Comparison of ENCODE assay signal across 22 cellular contexts in genomic region chr4:8606476-8606875, GRCh38. TPM values are rescaled to one million over a fixed set of nuclear protein-coding genes. Genes with fewer than 3 reads are reported as not detected.
DNase-seq lines count a peak whose midpoint lies in the region; ATAC-seq, FAIRE-seq and TF ChIP-seq lines count a peak whose summit lies in the region.
"Had no signal": no experiment of that assay in that cellular context is flagged by ENCODE, and none has a peak within 500 bp of the region (broad histone marks: within the 10 kb centered on the region; RNA-seq: fewer than 3 reads in every experiment).

No MANE protein-coding gene starts in this region.

- H3K27me3 ChIP-seq in H1 (replicated peaks in 1 of 4; ENCODE audit: control insufficient read depth in 3 of 4, extremely low read depth in 1 of 4, insufficient read depth in 3 of 4, low read length in 3 of 4), result no peaks in the 10 kb centered on the region; a peak in 1 of 7 replicates
- peaks cover 0 to 20% (median 0%) of the 10 kb centered on the region in 3 experiments for H3K27me3 ChIP-seq in neuronal stem cell (ENCODE audit: control insufficient read depth in 3 of 3, insufficient read depth in 3 of 3, low read depth in 1 of 3, low read length in 3 of 3)
- no peaks in the 10 kb centered on the region for H3K27me3 ChIP-seq in testis

- H2BK5ac ChIP-seq in H1 (ENCODE audit: low read depth, low read length) (no peak overlapping the region), neuronal stem cell (ENCODE audit: low read length) (no peak overlapping the region)

- no peak overlapping the region for H3K14ac ChIP-seq in H1 (ENCODE audit: insufficient read length)
- no peak overlapping the region for H3K14ac ChIP-seq in neuronal stem cell (ENCODE audit: low read length)

- TF ChIP-seq POLR2A in H1 (IDR thresholded peaks at IDR 0.05; ENCODE audit: control extremely low read depth in 1 of 2, low read depth in 2 of 2, low read length in 2 of 2) (no peak), testis (IDR thresholded peaks at IDR 0.05) (no peak)

- H3K4me1 ChIP-seq in HEK293 (ENCODE audit: control insufficient read depth, insufficient read depth, low read length) (no peaks in the 10 kb centered on the region), H1 (replicated peaks in 1 of 4; ENCODE audit: control insufficient read depth in 3 of 4, insufficient read depth in 4 of 4, low read length in 3 of 4) (peaks cover 0 to 2% (median 0%) of the 10 kb centered on the region in 4 experiments; a peak in 1 of 7 replicates), neuronal stem cell (ENCODE audit: control insufficient read depth in 2 of 2, insufficient read depth in 1 of 2, low read depth in 1 of 2, low read length in 2 of 2) (peaks cover 0 to 4% of the 10 kb centered on the region in 2 donors), testis (peaks cover 5% of the 10 kb centered on the region)
- H3K4me1 ChIP-seq: BE2C, Caco-2 had no signal

- POLR2A ChIA-PET in HEK293 (lab: Yijun Ruan, JAX), result no interaction called here
- POLR2A ChIA-PET in H1 (lab: Charles Lee; ENCODE audit: partially characterized antibody), result interaction anchor here (0.6 to 1.7 kb wide), 3 partner anchors 9 to 14 kb away, joined by 3 to 4 read pairs (median 4); partner anchors contain the start of gene CPZ

- no peaks in the 10 kb centered on the region for H3K4me1 Mint-ChIP-seq in stimulated activated memory B cell treated with anti-CD40 and anti-IgM and Interleukin-4, amounts not matched to agents 10 μg/mL and 1 μg/mL and 100 μg/mL, for 72 hours

- H3K9ac ChIP-seq in H1 (replicated peaks in 1 of 4; ENCODE audit: extremely low read depth in 1 of 4, low read depth in 3 of 4, low read length in 3 of 4) (no peak overlapping the region), neuronal stem cell (ENCODE audit: low read depth, low read length, poor library complexity) (no peak overlapping the region)
- H3K9ac ChIP-seq: BLaER1 treated with 17β-estradiol and CSF1 and Interleukin-3, amounts not matched to agents 10 nM and 100 nM had no signal

- H2BK20ac ChIP-seq in H1 (ENCODE audit: low read length), result no peak overlapping the region

- H2BK15ac ChIP-seq in H1 (ENCODE audit: low read length), result no peak overlapping the region
- H2BK15ac ChIP-seq in neuronal stem cell (ENCODE audit: low read length), result peak overlapping the region; percentile 46

- H3K27ac ChIP-seq in HEK293 (ENCODE audit: extremely low read depth, low read depth, low read length) (no peak overlapping the region), H1 (ENCODE audit: low read depth, low read length) (no peak overlapping the region), neuronal stem cell (replicated peaks; ENCODE audit: low read length) (no peak overlapping the region), testis (no peak overlapping the region)
- H3K27ac ChIP-seq: BLaER1 treated with 17β-estradiol and CSF1 and Interleukin-3, amounts not matched to agents 10 nM and 100 nM; C4-2B had no signal

- peaks cover 16% of the 10 kb centered on the region for H3K27me3 Mint-ChIP-seq in stimulated activated memory B cell treated with anti-CD40 and anti-IgM and Interleukin-4, amounts not matched to agents 10 μg/mL and 1 μg/mL and 100 μg/mL, for 72 hours

- TF ChIP-seq RAD21 in H1 (IDR thresholded peaks at IDR 0.05 in 1 of 2, conservative IDR thresholded peaks at IDR 0.05 in 1 of 2; ENCODE audit: low read depth in 2 of 2, low read length in 2 of 2), result no peak

- no peaks in the 10 kb centered on the region for H3K9me3 ChIP-seq in HEK293 (ENCODE audit: control insufficient read depth, insufficient read depth, low read depth, low read length)
- H3K9me3 ChIP-seq in H1 (ENCODE audit: insufficient read depth in 2 of 2, low read depth in 1 of 2, low read length in 1 of 2), result no peaks in the 10 kb centered on the region
- H3K9me3 ChIP-seq in neuronal stem cell (replicated peaks in 1 of 2; ENCODE audit: control insufficient read depth in 2 of 2, insufficient read depth in 1 of 2, low read depth in 1 of 2, low read length in 2 of 2), result no peaks in the 10 kb centered on the region
- H3K9me3 ChIP-seq in testis, result no peaks in the 10 kb centered on the region
- H3K9me3 ChIP-seq: BE2C; BLaER1 treated with 17β-estradiol and CSF1 and Interleukin-3, amounts not matched to agents 10 nM and 100 nM; Caco-2 had no signal

- no peak overlapping the region for H4K8ac ChIP-seq in H1 (ENCODE audit: extremely low read depth, insufficient read depth, low read length)
- no peak overlapping the region for H4K8ac ChIP-seq in neuronal stem cell (ENCODE audit: low read depth, low read length)

- H4K20me1 ChIP-seq in H1 (replicated peaks in 1 of 2; ENCODE audit: control insufficient read depth in 1 of 2, insufficient read depth in 2 of 2, low read length in 2 of 2), result peaks cover 8 to 22% of the 10 kb centered on the region in 2 experiments

- no peak for FAIRE-seq in H1 (lab: Jason Lieb, UNC)
- FAIRE-seq: A204.1, D721Med, G401.6, GM12891 had no signal

- H3K4ac ChIP-seq in H1 (replicated peaks; ENCODE audit: insufficient read length, low read depth, low read length) (no peak overlapping the region), neuronal stem cell (ENCODE audit: low read length) (no peak overlapping the region)

- no peak overlapping the region for H3K27ac Mint-ChIP-seq in stimulated activated memory B cell treated with anti-CD40 and anti-IgM and Interleukin-4, amounts not matched to agents 10 μg/mL and 1 μg/mL and 100 μg/mL, for 72 hours
- H3K27ac Mint-ChIP-seq: CD4-positive, alpha-beta T cell; CD8-positive, alpha-beta T cell had no signal

- H2AK5ac ChIP-seq in H1 (ENCODE audit: low read depth, low read length) (no peak overlapping the region), neuronal stem cell (ENCODE audit: low read depth, low read length) (peak overlapping the region; percentile 24)

- H2BK12ac ChIP-seq in H1 (ENCODE audit: low read depth, low read length), result no peak overlapping the region
- no peak overlapping the region for H2BK12ac ChIP-seq in neuronal stem cell (ENCODE audit: low read length)

- H3K4me3 Mint-ChIP-seq in stimulated activated memory B cell treated with anti-CD40 and anti-IgM and Interleukin-4, amounts not matched to agents 10 μg/mL and 1 μg/mL and 100 μg/mL, for 72 hours, result no peak overlapping the region
- H3K4me3 Mint-ChIP-seq: CD4-positive, alpha-beta T cell; CD8-positive, alpha-beta T cell had no signal

- no peak for ATAC-seq in HG02763 (IDR thresholded peaks at IDR 0.05; ENCODE audit: unreplicated experiment)
- no peak for ATAC-seq in stimulated activated memory B cell treated with anti-CD40 and anti-IgM and Interleukin-4, amounts not matched to agents 10 μg/mL and 1 μg/mL and 100 μg/mL, for 72 hours
- ATAC-seq: CD8-positive, alpha-beta T cell had no signal

- no peak for TF ChIP-seq EP300 in H1 (IDR thresholded peaks at IDR 0.05; ENCODE audit: borderline replicate concordance in 1 of 2, low read depth in 2 of 2, low read length in 2 of 2)

- H3K56ac ChIP-seq in H1 (replicated peaks; ENCODE audit: insufficient read length, low read depth, low read length), result no peak overlapping the region

- H4K91ac ChIP-seq in H1 (replicated peaks; ENCODE audit: insufficient read length, low read length), result no peak overlapping the region
- H4K91ac ChIP-seq in neuronal stem cell (ENCODE audit: low read depth, low read length, poor library complexity), result no peak overlapping the region

- H3K79me1 ChIP-seq in H1 (ENCODE audit: low read depth, low read length) (no peaks in the 10 kb centered on the region), neuronal stem cell (ENCODE audit: low read depth, low read length) (peaks cover 3% of the 10 kb centered on the region)

- H2AFZ ChIP-seq in H1 (ENCODE audit: low read length) (no peak overlapping the region), neuronal stem cell (ENCODE audit: low read length) (no peak overlapping the region)

- no peaks in the 10 kb centered on the region for H3K36me3 Mint-ChIP-seq in stimulated activated memory B cell treated with anti-CD40 and anti-IgM and Interleukin-4, amounts not matched to agents 10 μg/mL and 1 μg/mL and 100 μg/mL, for 72 hours
- H3K36me3 Mint-ChIP-seq: CD8-positive, alpha-beta T cell had no signal

- DNase-seq in H1 (ENCODE audit: low read depth in 1 of 2, low spot score in 2 of 2) (no peak), neuronal stem cell (ENCODE audit: low spot score) (no peak), testis (no peak)
- DNase-seq: 8988T; ACHN; BE2C; Caco-2; Calu3; CD4-positive, alpha-beta T cell; DMS79 treated with DMSO at 0.1 percent for 48 hours; GF-D8 had no signal

- WGBS in H1 (ENCODE audit: extremely low coverage in 1 of 2, insufficient coverage in 1 of 2, insufficient read length in 1 of 2, insufficient replicate concordance in 2 of 2, low coverage in 1 of 2, low lambda C conversion rate in 2 of 2, missing lambda C conversion rate in 1 of 2), 2 experiments, result 95% methylated on average over 20 of the region's 26 CpGs; no CpG with 5 or more reads in 1 of the 2 experiments
- no CpG with 5 or more reads among the region's 26 CpGs for WGBS in neuronal stem cell (ENCODE audit: extremely low coverage in 2 of 2, insufficient read length in 2 of 2, insufficient replicate concordance in 1 of 2), 2 donors
- WGBS in testis, 2 donors, result 53 to 73% methylated on average over 7 to 26 of the region's 26 CpGs

- no peaks in the 10 kb centered on the region for H3K79me2 ChIP-seq in H1 (ENCODE audit: control insufficient read depth in 1 of 2, insufficient read depth in 2 of 2, low read length in 2 of 2)

- H3K18ac ChIP-seq in H1 (ENCODE audit: extremely low read depth, low read length), result no peak overlapping the region
- H3K18ac ChIP-seq in neuronal stem cell (ENCODE audit: low read length), result no peak overlapping the region

- H3K23me2 ChIP-seq in H1 (ENCODE audit: low read depth, low read length), result peaks cover 6% of the 10 kb centered on the region; the same call in 1 of the 2 replicates

- H2BK120ac ChIP-seq in H1 (replicated peaks; ENCODE audit: low read depth, low read length) (no peak overlapping the region), neuronal stem cell (ENCODE audit: low read depth, low read length) (no peak overlapping the region)

- H3K4me3 ChIP-seq in HEK293 (ENCODE audit: low read depth, low read length) (no peak overlapping the region), H1 (ENCODE audit: extremely low read depth in 1 of 4, insufficient read depth in 2 of 4, low read depth in 3 of 4, low read length in 4 of 4) (no peak overlapping the region), neuronal stem cell (ENCODE audit: low read length in 2 of 2) (no peak overlapping the region), testis (no peak overlapping the region)
- H3K4me3 ChIP-seq: BLaER1 treated with 17β-estradiol and CSF1 and Interleukin-3, amounts not matched to agents 10 nM and 100 nM had no signal

- CTCF ChIA-PET in HEK293 (lab: Yijun Ruan, JAX), result interaction anchor here (1.5 kb wide), 1 partner anchor 10 kb away, joined by 8 read pairs; no protein-coding TSS in a partner anchor
- CTCF ChIA-PET in H1 (lab: Charles Lee; ENCODE audit: partially characterized antibody), result interaction anchor here (1.0 to 3.4 kb wide), 8 partner anchors 10 to 154 kb away, joined by 3 to 36 read pairs (median 6); partner anchors contain the start of gene CPZ

- H3K9me3 Mint-ChIP-seq in stimulated activated memory B cell treated with anti-CD40 and anti-IgM and Interleukin-4, amounts not matched to agents 10 μg/mL and 1 μg/mL and 100 μg/mL, for 72 hours, result peaks cover 4% of the 10 kb centered on the region
- H3K9me3 Mint-ChIP-seq: CD4-positive, alpha-beta T cell; CD8-positive, alpha-beta T cell had no signal

- H3K23ac ChIP-seq in H1 (ENCODE audit: insufficient read length) (no peak overlapping the region), neuronal stem cell (ENCODE audit: low read depth, low read length, poor library complexity) (no peak overlapping the region)

- intact Hi-C loops in testis (cut with DNase I; ENCODE audit: low total_unique reads), result no loop called here

- H4K5ac ChIP-seq in H1 (ENCODE audit: insufficient read length, low read depth, low read length), result no peak overlapping the region

- TF ChIP-seq CTCF in HEK293 (tag by site-specific recombination; IDR thresholded peaks at IDR 0.05), result no peak
- no peak for TF ChIP-seq CTCF in H1 (IDR thresholded peaks at IDR 0.05; ENCODE audit: control extremely low read depth in 1 of 3, insufficient read depth in 1 of 3, low read depth in 1 of 3, low read length in 3 of 3)
- no peak for TF ChIP-seq CTCF in testis (IDR thresholded peaks at IDR 0.05)

- H3K36me3 ChIP-seq in HEK293 (ENCODE audit: control insufficient read depth in 2 of 2, insufficient read depth in 1 of 2, low read length in 2 of 2) (no peaks in the 10 kb centered on the region), H1 (ENCODE audit: control insufficient read depth in 2 of 4, insufficient read depth in 4 of 4, low read length in 3 of 4) (peaks cover 0 to 12% (median 3%) of the 10 kb centered on the region in 4 experiments; a peak in 4 of 8 replicates), neuronal stem cell (replicated peaks in 1 of 2; ENCODE audit: control insufficient read depth in 2 of 2, insufficient read depth in 2 of 2, low read length in 2 of 2) (no peaks in the 10 kb centered on the region), testis (ENCODE audit: low read depth, missing control alignments) (no peaks in the 10 kb centered on the region)
- H3K36me3 ChIP-seq: BE2C; BLaER1 treated with 17β-estradiol and CSF1 and Interleukin-3, amounts not matched to agents 10 nM and 100 nM had no signal

- H3K4me2 ChIP-seq in H1 (ENCODE audit: insufficient read depth in 1 of 2, low read depth in 2 of 2, low read length in 2 of 2) (no peak overlapping the region), neuronal stem cell (ENCODE audit: insufficient read depth, low read length, poor library complexity, severe bottlenecking) (no peak overlapping the region)

RNA-seq across cellular contexts. Expression of gene CPZ, which starts 13.9 kb away (rescaled TPM):
- total RNA-seq in H1 (2021; fragmentation: NEBNext Ultra II Directional; extraction: Animal tissue kit (Norgen Biotek cat#: 25700)), result 28.8 and 31.5 TPM in 2 replicates
- 40.7 and 67.4 TPM in 2 replicates for polyA plus RNA-seq in H1 (2011; rRNA removed)
- polyA plus RNA-seq in H1 (2011; cell fraction: cytosol; rRNA removed), result 38.3 TPM
- 98.5 TPM for polyA plus RNA-seq in H1 (2011; cell fraction: nucleus; rRNA removed)
- 29.4 to 44.2 TPM (median 42.1 TPM) in 4 replicates for polyA plus RNA-seq in H1 (2012, experiment 1 of 2)
- 35.2 TPM for polyA plus RNA-seq in H1 (2012, experiment 2 of 2)
- 26.2 TPM for polyA plus RNA-seq in H1 (2013, experiment 1 of 2)
- polyA plus RNA-seq in H1 (2013, experiment 2 of 2), result 24.4 TPM
- polyA minus RNA-seq in H1 (2011; rRNA and poly(A)+ RNA removed), result 12.0 and 13.2 TPM in 2 replicates
- 20.3 TPM for polyA minus RNA-seq in H1 (2011; cell fraction: cytosol; rRNA and poly(A)+ RNA removed)
- polyA minus RNA-seq in H1 (2011; cell fraction: nucleus; rRNA and poly(A)+ RNA removed), result 32.0 TPM
- polyA plus RNA-seq in neuronal stem cell (2013, experiment 1 of 2), result 6.7 TPM
- 6.7 TPM for polyA plus RNA-seq in neuronal stem cell (2013, experiment 2 of 2)
- total RNA-seq in testis, result 10 to 100 TPM in 1 of 2 donors, 1 to 10 TPM in 1; 2.0 to 10.2 TPM
- 21.9 TPM for polyA plus RNA-seq in testis (ENCODE audit: insufficient read depth, low read depth, low replicate concordance)
- total RNA-seq: Calu3; CD4-positive, alpha-beta T cell; CD8-positive, alpha-beta T cell had no signal

RNA-seq across cellular contexts. Expression of gene GPR78, which starts 26.3 kb away (rescaled TPM):
- 3.0 and 3.3 TPM in 2 replicates for total RNA-seq in H1 (2021; fragmentation: NEBNext Ultra II Directional; extraction: Animal tissue kit (Norgen Biotek cat#: 25700))
- polyA plus RNA-seq in H1 (2011; rRNA removed), result 1.0 and 2.2 TPM in 2 replicates
- polyA plus RNA-seq in H1 (2011; cell fraction: cytosol; rRNA removed), result 1.6 TPM
- 10.5 TPM for polyA plus RNA-seq in H1 (2011; cell fraction: nucleus; rRNA removed)
- 1.7 to 2.0 TPM (median 1.9 TPM) in 4 replicates for polyA plus RNA-seq in H1 (2012, experiment 1 of 2)
- 0.84 TPM for polyA plus RNA-seq in H1 (2012, experiment 2 of 2)
- 0.75 TPM for polyA plus RNA-seq in H1 (2013, experiment 1 of 2)
- polyA plus RNA-seq in H1 (2013, experiment 2 of 2), result 0.68 TPM
- 1.8 and 3.0 TPM in 2 replicates for polyA minus RNA-seq in H1 (2011; rRNA and poly(A)+ RNA removed)
- polyA minus RNA-seq in H1 (2011; cell fraction: cytosol; rRNA and poly(A)+ RNA removed), result 0.59 TPM
- polyA minus RNA-seq in H1 (2011; cell fraction: nucleus; rRNA and poly(A)+ RNA removed), result 8.6 TPM
- polyA plus RNA-seq in neuronal stem cell (2013, experiment 1 of 2), result 0.22 TPM
- 0.15 TPM for polyA plus RNA-seq in neuronal stem cell (2013, experiment 2 of 2)
- under 1 TPM; 0.39 to 0.99 TPM for total RNA-seq in testis
- 0.34 TPM for polyA plus RNA-seq in testis (ENCODE audit: insufficient read depth, low read depth, low replicate concordance)
- total RNA-seq: A673; Calu3; CD4-positive, alpha-beta T cell; CD8-positive, alpha-beta T cell had no signal
